ENCODE assay signal across 1 cellular context in the genomic region with DNA sequence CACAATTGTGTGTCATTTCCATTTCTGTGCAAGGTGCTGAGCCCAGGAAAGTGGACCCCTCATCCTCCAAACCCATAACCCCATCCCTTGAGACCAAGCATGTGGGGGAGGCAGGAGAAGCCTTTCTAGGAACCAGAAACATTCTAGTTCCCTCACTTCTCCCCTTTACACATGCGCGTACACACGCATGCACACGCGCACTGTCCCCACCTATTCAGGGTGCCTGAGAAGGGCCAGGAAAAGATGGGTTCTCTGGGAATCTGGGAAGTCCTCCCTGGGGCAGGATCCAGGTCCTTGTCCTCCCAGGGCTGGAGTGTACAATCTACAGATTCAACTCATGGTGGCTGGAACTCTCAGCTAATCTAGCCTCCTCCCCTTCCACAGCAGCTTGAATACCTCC.
TF ChIP-seq lines count a peak whose summit lies in the region.

No MANE protein-coding gene starts in this region.

TF ChIP-seq in K562, 482 proteins besides CTCF, POLR2A, EP300 and RAD21:
- TF ChIP-seq RBM34 (IDR thresholded peaks at IDR 0.05; ENCODE audit: borderline replicate concordance, insufficient read depth, low read length), result no peak
- peak; percentile 66 to 69 for TF ChIP-seq NRF1 (conservative IDR thresholded peaks at IDR 0.05 in 1 of 2, IDR thresholded peaks at IDR 0.05 in 1 of 2)
